ENCODE assay signal across 10 cellular contexts in the genomic region with DNA sequence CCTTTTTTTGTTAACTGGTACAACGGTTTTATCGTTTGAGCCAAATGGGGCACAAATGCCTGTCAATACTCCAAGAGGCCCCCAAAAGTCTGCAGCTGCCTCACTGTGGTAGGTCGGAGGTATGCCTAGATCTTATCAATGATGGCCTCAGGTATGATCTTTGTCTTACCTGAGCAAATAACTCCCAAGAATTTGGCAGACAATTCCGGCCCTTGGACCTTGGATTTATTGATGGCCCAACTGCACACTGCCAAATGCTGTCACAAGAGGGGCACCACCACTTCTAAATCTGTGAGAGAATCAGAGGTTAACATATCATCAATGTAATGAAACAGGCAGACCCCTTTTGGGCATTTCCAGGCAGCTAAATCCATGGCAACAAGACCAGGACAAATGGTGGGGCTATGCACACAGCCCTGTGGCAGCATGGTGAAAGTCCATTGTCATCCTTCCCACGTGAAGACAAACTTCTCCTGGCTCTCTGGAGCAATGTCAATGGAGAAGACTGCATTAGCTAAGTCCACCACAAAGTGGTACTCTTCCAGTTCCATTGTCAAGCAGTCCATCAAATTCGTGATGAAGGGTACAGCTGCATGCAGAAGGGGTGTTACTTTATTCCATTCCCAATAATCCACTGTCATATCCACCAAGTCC. TPM values are rescaled to one million over a fixed set of nuclear protein-coding genes. Genes with fewer than 3 reads are reported as not detected.
"Had no signal": no experiment of that assay in that cellular context is flagged by ENCODE, and none has a peak within 500 bp of the region (broad histone marks: within the 10 kb centered on the region; RNA-seq: fewer than 3 reads in every experiment).

No MANE protein-coding gene starts in this region.

- FAIRE-seq: H1, H54, K562 had no signal

- H3K27ac ChIP-seq: HL-60 had no signal

- ATAC-seq: GM23338, K562 had no signal

- H2AFZ ChIP-seq: GM23338 had no signal

- H3K4me2 ChIP-seq: GM23338 had no signal

- H3K4me3 ChIP-seq: GM23338, K562 had no signal

- DNase-seq: H9, HCEC 1CT, IMR-90, KG1 had no signal

RNA-seq across cellular contexts. Expression of a gene that starts 28.6 kb away (rescaled TPM):
- total RNA-seq: GM23338, H1, H9, HT1080, IMR-90, K562 had no signal
- polyA plus RNA-seq: GM23338, H1, IMR-90, K562 had no signal
